ENCODE assay signal across 1 cellular context in genomic region chr1:40276122-40276521, GRCh38.
TF ChIP-seq lines count a peak whose summit lies in the region.

No MANE protein-coding gene starts in this region.

TF ChIP-seq in K562, 482 proteins besides CTCF, POLR2A, EP300 and RAD21:
- TF ChIP-seq MYNN (IDR thresholded peaks at IDR 0.05) (no peak), MYNN (CRISPR knock-in tag; IDR thresholded peaks at IDR 0.05) (no peak), SUPT5H (IDR thresholded peaks at IDR 0.05) (no peak), ERF (CRISPR knock-in tag; IDR thresholded peaks at IDR 0.05) (no peak), FOXK1 (CRISPR knock-in tag; IDR thresholded peaks at IDR 0.05; ENCODE audit: borderline replicate concordance) (no peak), CEBPZ (IDR thresholded peaks at IDR 0.05; ENCODE audit: borderline replicate concordance, low read depth, low read length) (no peak), ZSCAN32 (CRISPR knock-in tag; IDR thresholded peaks at IDR 0.05) (no peak), POLR2B (IDR thresholded peaks at IDR 0.05; ENCODE audit: low read depth, partially characterized antibody) (no peak), HMG20B (CRISPR knock-in tag; IDR thresholded peaks at IDR 0.05) (no peak), PHB2 (IDR thresholded peaks at IDR 0.05; ENCODE audit: low read depth) (no peak), CSDE1 (IDR thresholded peaks at IDR 0.05) (no peak), SAFB2 (IDR thresholded peaks at IDR 0.05; ENCODE audit: borderline replicate concordance, low read depth, low read length, severe bottlenecking) (no peak), GTF2A2 (tag; IDR thresholded peaks at IDR 0.05) (no peak), ZNF354B (CRISPR knock-in tag; IDR thresholded peaks at IDR 0.05) (no peak), NRF1 (conservative IDR thresholded peaks at IDR 0.05 in 1 of 2, IDR thresholded peaks at IDR 0.05 in 1 of 2) (no peak)
